Comparison of ENCODE assay signal across 23 cellular contexts in genomic region chr11:120442031-120442430, GRCh38.
DNase-seq lines count a peak whose midpoint lies in the region; ATAC-seq, FAIRE-seq and TF ChIP-seq lines count a peak whose summit lies in the region.
"Had no signal": no experiment of that assay in that cellular context is flagged by ENCODE, and none has a peak within 500 bp of the region (broad histone marks: within the 10 kb centered on the region; RNA-seq: fewer than 3 reads in every experiment).

No MANE protein-coding gene starts in this region.

- SMC1A ChIA-PET in GM12878 (lab: Charles Lee; ENCODE audit: uncharacterized antibody, unreplicated experiment), result interaction anchor here (0.8 to 2.6 kb wide), 3 partner anchors 9 to 107 kb away, joined by 3 to 12 read pairs (median 4); partner anchors contain the start of gene ARHGEF12

- ATAC-seq in HepG2 (no peak), GM12878 (no peak), left lobe of liver (peak; percentile 68), GM21367 (IDR thresholded peaks at IDR 0.05; ENCODE audit: unreplicated experiment) (no peak)
- ATAC-seq: A549; CD8-positive, alpha-beta T cell had no signal

- in situ Hi-C loops in HepG2 (cut with HindIII; ENCODE audit: extremely low pct_ligation_motif_present, low pct_unique_long_range_greater_than_20kb) (no loop called here), GM12878 (cut with MboI) (no loop called here)

- TF ChIP-seq CTCF in liver (IDR thresholded peaks at IDR 0.05; ENCODE audit: low read depth, low read length, missing input control) (no peak), HepG2 (CRISPR knock-in tag; IDR thresholded peaks at IDR 0.05) (no peak), GM12878 (IDR thresholded peaks at IDR 0.05 in 2 of 3, conservative IDR thresholded peaks at IDR 0.05 in 1 of 3; ENCODE audit: control insufficient read depth in 2 of 3, extremely low read depth in 1 of 3, insufficient read depth in 1 of 3, low read depth in 3 of 3, low read length in 3 of 3) (no peak), osteoblast (IDR thresholded peaks at IDR 0.05; ENCODE audit: extremely low read depth, low read depth, low read length) (no peak), WERI-Rb-1 (IDR thresholded peaks at IDR 0.05; ENCODE audit: low read depth, low read length) (no peak)

- intact Hi-C loops in HepG2 (cut with micrococcal nuclease; ENCODE audit: unreplicated experiment) (no loop called here), GM12878 (cut with micrococcal nuclease; ENCODE audit: unreplicated experiment) (no loop called here)

- H4K20me1 ChIP-seq in HepG2 (ENCODE audit: insufficient read depth, low read length), result no peaks in the 10 kb centered on the region
- no peaks in the 10 kb centered on the region for H4K20me1 ChIP-seq in GM12878 (ENCODE audit: control insufficient read depth, insufficient read depth)
- peaks cover 3% of the 10 kb centered on the region for H4K20me1 ChIP-seq in osteoblast (ENCODE audit: insufficient read depth, low read length)
- H4K20me1 ChIP-seq: BLaER1 treated with 17β-estradiol and CSF1 and Interleukin-3, amounts not matched to agents 10 nM and 100 nM had no signal

- H3K4me2 ChIP-seq in HepG2 (ENCODE audit: low read depth, low read length) (no peak overlapping the region), GM12878 (ENCODE audit: control insufficient read depth, insufficient read depth) (no peak overlapping the region), osteoblast (ENCODE audit: insufficient read depth, low read length) (no peak overlapping the region)
- H3K4me2 ChIP-seq: A549; BLaER1 treated with 17β-estradiol and CSF1 and Interleukin-3, amounts not matched to agents 10 nM and 100 nM had no signal

- no peaks in the 10 kb centered on the region for H3K79me2 ChIP-seq in HepG2 (ENCODE audit: insufficient read depth, low read length)
- no peaks in the 10 kb centered on the region for H3K79me2 ChIP-seq in GM12878 (ENCODE audit: control insufficient read depth, insufficient read depth, low read length)
- H3K79me2 ChIP-seq in osteoblast (ENCODE audit: insufficient read depth, low read length), result no peaks in the 10 kb centered on the region

- CTCF ChIA-PET in HepG2 (lab: Yijun Ruan, JAX; ENCODE audit: low intra/inter-chr PET ratio, low total read pairs) (no interaction called here), GM12878 (lab: Yijun Ruan, JAX) (interaction anchor here (0.9 to 1.3 kb wide), 5 partner anchors 10 to 47 kb away, joined by 3 to 5 read pairs (median 3); no protein-coding TSS in a partner anchor)

- RAD21 ChIA-PET in GM12878 (lab: Charles Lee; ENCODE audit: unreplicated experiment), result no interaction called here

- H3K36me3 ChIP-seq in liver (ENCODE audit: control insufficient read depth in 4 of 4, insufficient read depth in 3 of 4, low read depth in 1 of 4, low read length in 3 of 4) (peaks cover 1 to 52% (median 38%) of the 10 kb centered on the region in 4 donors), HepG2 (replicated peaks in 1 of 2; ENCODE audit: control insufficient read depth in 1 of 2, insufficient read depth in 2 of 2, low read length in 2 of 2) (peaks cover 8 to 53% of the 10 kb centered on the region in 2 experiments), GM12878 (ENCODE audit: control insufficient read depth in 2 of 2, insufficient read depth in 2 of 2, low read length in 1 of 2) (peaks cover 0 to 17% of the 10 kb centered on the region in 2 experiments; a peak in 2 of 4 replicates), osteoblast (ENCODE audit: insufficient read depth, low read length) (peaks cover 61% of the 10 kb centered on the region), WERI-Rb-1 (peaks cover 25% of the 10 kb centered on the region)

- FAIRE-seq in HepG2 (lab: Jason Lieb, UNC) (no peak), GM12878 (lab: Jason Lieb, UNC) (peak; percentile 13)
- FAIRE-seq: A549, D721Med, G401.6, GM12892, GM18507 had no signal

- 38% methylated on average over 3 of the region's 3 CpGs for WGBS in liver
- 97% methylated on average over 3 of the region's 3 CpGs for WGBS in HepG2 (ENCODE audit: low lambda C conversion rate)
- 76% methylated on average over 3 of the region's 3 CpGs for WGBS in GM12878 (ENCODE audit: insufficient coverage, insufficient replicate concordance, low lambda C conversion rate, missing lambda C conversion rate)

- no TSS peak for BruUV-seq in HepG2 (replicated peaks; lab: Mats Ljungman, UMichigan)
- BruUV-seq in GM12878 (replicated peaks; lab: Mats Ljungman, UMichigan), result no TSS peak

- H3K27me3 ChIP-seq in liver (ENCODE audit: control insufficient read depth in 4 of 4, insufficient read depth in 4 of 4, low read length in 3 of 4), result no peaks in the 10 kb centered on the region
- H3K27me3 ChIP-seq in HepG2 (ENCODE audit: control insufficient read depth in 1 of 2, insufficient read depth in 2 of 2, low read length in 2 of 2), result no peaks in the 10 kb centered on the region
- H3K27me3 ChIP-seq in GM12878 (replicated peaks in 1 of 2; ENCODE audit: control insufficient read depth in 2 of 2, insufficient read depth in 2 of 2, low read length in 1 of 2), result no peaks in the 10 kb centered on the region
- no peaks in the 10 kb centered on the region for H3K27me3 ChIP-seq in osteoblast (ENCODE audit: insufficient read depth, low read length)
- H3K27me3 ChIP-seq in WERI-Rb-1 (ENCODE audit: insufficient read depth, low read depth, severe bottlenecking), result no peaks in the 10 kb centered on the region
- H3K27me3 ChIP-seq: BLaER1 treated with 17β-estradiol and CSF1 and Interleukin-3, amounts not matched to agents 10 nM and 100 nM had no signal

- H3K4me3 ChIP-seq in liver (ENCODE audit: low read depth in 1 of 3, low read length in 3 of 3), result no peak overlapping the region
- no peak overlapping the region for H3K4me3 ChIP-seq in HepG2 (replicated peaks in 1 of 3; ENCODE audit: insufficient read depth in 1 of 3, low read depth in 2 of 3, low read length in 3 of 3)
- no peak overlapping the region for H3K4me3 ChIP-seq in GM12878
- no peak overlapping the region for H3K4me3 ChIP-seq in osteoblast (ENCODE audit: insufficient read depth, low read length)
- no peak overlapping the region for H3K4me3 ChIP-seq in WERI-Rb-1 (ENCODE audit: low read depth, low read length)
- H3K4me3 ChIP-seq: A549; BLaER1 treated with 17β-estradiol and CSF1 and Interleukin-3, amounts not matched to agents 10 nM and 100 nM had no signal

- H3K9me3 ChIP-seq in liver (ENCODE audit: control insufficient read depth in 4 of 4, low read length in 3 of 4) (no peaks in the 10 kb centered on the region), HepG2 (ENCODE audit: low read length) (no peaks in the 10 kb centered on the region), GM12878 (replicated peaks; ENCODE audit: control insufficient read depth, insufficient read depth, low read length) (no peaks in the 10 kb centered on the region), osteoblast (ENCODE audit: low read depth, low read length) (no peaks in the 10 kb centered on the region), WERI-Rb-1 (ENCODE audit: severe bottlenecking) (no peaks in the 10 kb centered on the region)
- H3K9me3 ChIP-seq: A549; BLaER1 treated with 17β-estradiol and CSF1 and Interleukin-3, amounts not matched to agents 10 nM and 100 nM; Caco-2 had no signal

- TF ChIP-seq POLR2A in HepG2 (IDR thresholded peaks at IDR 0.05; ENCODE audit: insufficient read depth in 1 of 2, low read depth in 2 of 2, low read length in 2 of 2) (no peak), GM12878 (IDR thresholded peaks at IDR 0.05; ENCODE audit: low read depth, low read length) (no peak)

- H2AFZ ChIP-seq in HepG2 (ENCODE audit: low read length) (no peak overlapping the region), GM12878 (ENCODE audit: control insufficient read depth, low read depth, low read length) (no peak overlapping the region), osteoblast (ENCODE audit: low read length) (no peak overlapping the region)

- TF ChIP-seq EP300 in HepG2 (IDR thresholded peaks at IDR 0.05; ENCODE audit: low read depth in 2 of 2, low read length in 2 of 2), result no peak
- TF ChIP-seq EP300 in HepG2 (CRISPR knock-in tag; IDR thresholded peaks at IDR 0.05; ENCODE audit: borderline replicate concordance), result no peak
- no peak for TF ChIP-seq EP300 in GM12878 (IDR thresholded peaks at IDR 0.05; ENCODE audit: borderline replicate concordance in 1 of 2, control insufficient read depth in 1 of 2, low read depth in 2 of 2, low read length in 2 of 2)

- no peak for DNase-seq in HepG2 (ENCODE audit: low spot score)
- no peak for DNase-seq in GM12878 (ENCODE audit: low read depth, low spot score)
- DNase-seq in left lobe of liver (ENCODE audit: low spot score), result no peak
- DNase-seq in osteoblast (ENCODE audit: insufficient read length, low spot score, missing footprints), result peak; percentile 14
- DNase-seq in WERI-Rb-1, result no peak
- no peak for DNase-seq in activated T-cell treated with anti-CD3 and anti-CD28 coated beads for 4 hours
- DNase-seq: AML-193; Caco-2; Calu3; CD4-positive, alpha-beta T cell; CD8-positive, alpha-beta T cell; DMS79 treated with DMSO at 0.1 percent for 48 hours; GF-D8 had no signal

- H3K27ac ChIP-seq in liver (ENCODE audit: low read depth in 1 of 2, low read length in 2 of 2), result peak overlapping the region; percentile 25 to 51
- H3K27ac ChIP-seq in HepG2 (ENCODE audit: extremely low read length, insufficient read depth, low read length), result no peak overlapping the region
- no peak overlapping the region for H3K27ac ChIP-seq in GM12878 (ENCODE audit: control insufficient read depth, insufficient read depth)
- no peak overlapping the region for H3K27ac ChIP-seq in osteoblast (ENCODE audit: low read depth, low read length)
- no peak overlapping the region for H3K27ac ChIP-seq in WERI-Rb-1
- H3K27ac ChIP-seq: 22Rv1; A549; BLaER1 treated with 17β-estradiol and CSF1 and Interleukin-3, amounts not matched to agents 10 nM and 100 nM; C4-2B had no signal

- POLR2A ChIA-PET in HepG2 (lab: Yijun Ruan, JAX), result no interaction called here
- POLR2A ChIA-PET in GM12878 (lab: Charles Lee), result no interaction called here

- TF ChIP-seq RAD21 in liver (IDR thresholded peaks at IDR 0.05) (no peak), HepG2 (CRISPR knock-in tag; IDR thresholded peaks at IDR 0.05) (no peak), GM12878 (IDR thresholded peaks at IDR 0.05; ENCODE audit: insufficient read depth, low read depth, low read length) (no peak)

- peaks cover 0 to 11% (median 5%) of the 10 kb centered on the region in 4 donors for H3K4me1 ChIP-seq in liver (ENCODE audit: control insufficient read depth in 4 of 4, insufficient read depth in 4 of 4, low read length in 3 of 4)
- H3K4me1 ChIP-seq in HepG2 (ENCODE audit: insufficient read depth, low read length), result no peaks in the 10 kb centered on the region
- H3K4me1 ChIP-seq in GM12878 (ENCODE audit: control insufficient read depth, insufficient read depth, low read length), result no peaks in the 10 kb centered on the region
- H3K4me1 ChIP-seq in osteoblast (ENCODE audit: insufficient read depth, low read length), result no peaks in the 10 kb centered on the region
- H3K4me1 ChIP-seq: A549; BLaER1 treated with 17β-estradiol and CSF1 and Interleukin-3, amounts not matched to agents 10 nM and 100 nM; Caco-2 had no signal

- no peak overlapping the region for H3K9ac ChIP-seq in liver (ENCODE audit: low read depth in 1 of 2, low read length in 2 of 2)
- no peak overlapping the region for H3K9ac ChIP-seq in HepG2 (ENCODE audit: insufficient read depth, low read depth, low read length)
- H3K9ac ChIP-seq in GM12878 (ENCODE audit: control insufficient read depth, insufficient read depth, low read length), result no peak overlapping the region
- H3K9ac ChIP-seq: BLaER1 treated with 17β-estradiol and CSF1 and Interleukin-3, amounts not matched to agents 10 nM and 100 nM had no signal

Comparison
In these comparisons a context has a peak if more than half of its experiments do, and no peak if none do; other contexts are left out.
1. H3K27ac ChIP-seq: peak in liver (2 of 2); none in HepG2 (single experiment), GM12878 (single experiment), osteoblast (single experiment) and WERI-Rb-1 (single experiment).